ENCODE assay signal across 15 cellular contexts in genomic region chr2:98484121-98484557, GRCh38. TPM values are rescaled to one million over a fixed set of nuclear protein-coding genes. Genes with fewer than 3 reads are reported as not detected.
A peak's percentile ranks its signal among the peaks of the same experiment; 100 is the strongest.
DNase-seq lines count a peak whose midpoint lies in the region; ATAC-seq, FAIRE-seq and TF ChIP-seq lines count a peak whose summit lies in the region.
"Had no signal": no experiment of that assay in that cellular context is flagged by ENCODE, and none has a peak within 500 bp of the region (broad histone marks: within the 10 kb centered on the region; RNA-seq: fewer than 3 reads in every experiment).

No MANE protein-coding gene starts in this region.

- POLR2A ChIA-PET in WTC11 (lab: Charles Lee) = no interaction called here

- CTCF ChIA-PET in WTC11 (lab: Charles Lee) = no interaction called here

- no peaks in the 10 kb centered on the region for H3K36me3 Mint-ChIP-seq in activated naive CD4-positive, alpha-beta T cell treated with anti-CD3 and anti-CD28 coated beads, Interleukin-2, amount 50 U/mL, for 24 hours
- no peaks in the 10 kb centered on the region for H3K36me3 Mint-ChIP-seq in WTC11
- no peaks in the 10 kb centered on the region for H3K36me3 Mint-ChIP-seq in osteocyte (ENCODE audit: unreplicated experiment)

- H3K4me3 Mint-ChIP-seq in activated naive CD4-positive, alpha-beta T cell treated with anti-CD3 and anti-CD28 coated beads, Interleukin-2, amount 50 U/mL, for 24 hours = peak overlapping the region; percentile 69
- H3K4me3 Mint-ChIP-seq in WTC11 (no peak overlapping the region), osteocyte (ENCODE audit: unreplicated experiment) (no peak overlapping the region)
- H3K4me3 Mint-ChIP-seq: HFFc6 had no signal

- H3K9me3 ChIP-seq in kidney (ENCODE audit: control insufficient read depth in 1 of 2, low read length in 2 of 2) (no peaks in the 10 kb centered on the region), upper lobe of left lung (no peaks in the 10 kb centered on the region)
- H3K9me3 ChIP-seq: psoas muscle had no signal

- WGBS in upper lobe of left lung, 2 donors = 80 to 84% methylated on average over 5 of the region's 5 CpGs

- TF ChIP-seq CTCF in WTC11 (IDR thresholded peaks at IDR 0.05) (no peak), kidney (IDR thresholded peaks at IDR 0.05; ENCODE audit: borderline replicate concordance, extremely low read depth, insufficient read depth) (no peak), osteocyte (IDR thresholded peaks at IDR 0.05) (no peak), upper lobe of left lung (IDR thresholded peaks at IDR 0.05) (no peak)

- intact Hi-C loops in kidney (cut with DNase I) = no loop called here

- no peak for DNase-seq in activated naive CD4-positive, alpha-beta T cell treated with anti-CD3 and anti-CD28 coated beads, Interleukin-2, amount 50 U/mL, for 16 hours
- DNase-seq in WTC11 (ENCODE audit: low spot score) (no peak), kidney (peak; percentile 14), osteocyte (ENCODE audit: extremely low spot score, unreplicated experiment) (no peak), anterior cingulate cortex (lab: John Stamatoyannopoulos, UW) (no peak), upper lobe of left lung (no peak)
- DNase-seq: effector CD8-positive, alpha-beta T cell; foreskin fibroblast; HFFc6; NCI-H1436; NCI-H510A; psoas muscle; stimulated activated CD4-positive, alpha-beta T cell treated with anti-CD3 and anti-CD28 coated beads, Interleukin-1b, Interleukin-23, amount 100 ng/mL, for 48 hours had no signal

- no peaks in the 10 kb centered on the region for H3K36me3 ChIP-seq in kidney (ENCODE audit: control insufficient read depth in 1 of 2, insufficient read depth in 2 of 2, low read length in 2 of 2)
- H3K36me3 ChIP-seq in upper lobe of left lung = no peaks in the 10 kb centered on the region

- peak overlapping the region; percentile 85 for H3K27ac Mint-ChIP-seq in activated naive CD4-positive, alpha-beta T cell treated with anti-CD3 and anti-CD28 coated beads, Interleukin-2, amount 50 U/mL, for 24 hours
- H3K27ac Mint-ChIP-seq in WTC11 (no peak overlapping the region), osteocyte (ENCODE audit: unreplicated experiment) (no peak overlapping the region)
- H3K27ac Mint-ChIP-seq: HFFc6 had no signal

- TF ChIP-seq EP300 in upper lobe of left lung (IDR thresholded peaks at IDR 0.05) = no peak

- ATAC-seq in WTC11 (no peak), HG03520 (IDR thresholded peaks at IDR 0.05; ENCODE audit: unreplicated experiment) (no peak), upper lobe of left lung (ENCODE audit: low FRiP score in 2 of 2) (no peak)
- ATAC-seq: psoas muscle had no signal

- no peak overlapping the region for H3K27ac ChIP-seq in kidney (ENCODE audit: low read depth in 2 of 2, low read length in 2 of 2)
- no peak overlapping the region for H3K27ac ChIP-seq in upper lobe of left lung
- H3K27ac ChIP-seq: psoas muscle had no signal

- peaks cover 99% of the 10 kb centered on the region for H3K4me1 Mint-ChIP-seq in activated naive CD4-positive, alpha-beta T cell treated with anti-CD3 and anti-CD28 coated beads, Interleukin-2, amount 50 U/mL, for 24 hours
- peaks cover 71% of the 10 kb centered on the region for H3K4me1 Mint-ChIP-seq in WTC11
- H3K4me1 Mint-ChIP-seq in osteocyte (ENCODE audit: unreplicated experiment) = peaks cover 30% of the 10 kb centered on the region

- H3K9ac ChIP-seq in kidney (ENCODE audit: low read length in 2 of 2) = no peak overlapping the region

- H3K4me1 ChIP-seq in kidney (ENCODE audit: control insufficient read depth in 1 of 2, insufficient read depth in 1 of 2, low read depth in 1 of 2, low read length in 2 of 2) (peaks cover 5 to 15% of the 10 kb centered on the region in 2 donors), upper lobe of left lung (peaks cover 38 to 77% (median 50%) of the 10 kb centered on the region in 4 donors)

- H3K4me3 ChIP-seq in kidney (ENCODE audit: low read length in 2 of 2) (no peak overlapping the region), upper lobe of left lung (no peak overlapping the region)
- H3K4me3 ChIP-seq: psoas muscle had no signal

- no peak for TF ChIP-seq POLR2A in upper lobe of left lung (IDR thresholded peaks at IDR 0.05)

- FAIRE-seq in kidney (lab: Jason Lieb, UNC) = no peak

- H3K27me3 ChIP-seq in upper lobe of left lung = no peaks in the 10 kb centered on the region

- no peaks in the 10 kb centered on the region for H3K9me3 Mint-ChIP-seq in activated naive CD4-positive, alpha-beta T cell treated with anti-CD3 and anti-CD28 coated beads, Interleukin-2, amount 50 U/mL, for 24 hours
- H3K9me3 Mint-ChIP-seq in WTC11 = no peaks in the 10 kb centered on the region
- no peaks in the 10 kb centered on the region for H3K9me3 Mint-ChIP-seq in osteocyte (ENCODE audit: unreplicated experiment)
- H3K9me3 Mint-ChIP-seq: HFFc6 had no signal

- H3K27me3 Mint-ChIP-seq in activated naive CD4-positive, alpha-beta T cell treated with anti-CD3 and anti-CD28 coated beads, Interleukin-2, amount 50 U/mL, for 24 hours = no peaks in the 10 kb centered on the region
- H3K27me3 Mint-ChIP-seq in WTC11 (ENCODE audit: low read depth) (no peaks in the 10 kb centered on the region), osteocyte (ENCODE audit: unreplicated experiment) (no peaks in the 10 kb centered on the region)

TF ChIP-seq in WTC11, 78 proteins besides CTCF, POLR2A, EP300 and RAD21:
- TF ChIP-seq, protein P1, sequence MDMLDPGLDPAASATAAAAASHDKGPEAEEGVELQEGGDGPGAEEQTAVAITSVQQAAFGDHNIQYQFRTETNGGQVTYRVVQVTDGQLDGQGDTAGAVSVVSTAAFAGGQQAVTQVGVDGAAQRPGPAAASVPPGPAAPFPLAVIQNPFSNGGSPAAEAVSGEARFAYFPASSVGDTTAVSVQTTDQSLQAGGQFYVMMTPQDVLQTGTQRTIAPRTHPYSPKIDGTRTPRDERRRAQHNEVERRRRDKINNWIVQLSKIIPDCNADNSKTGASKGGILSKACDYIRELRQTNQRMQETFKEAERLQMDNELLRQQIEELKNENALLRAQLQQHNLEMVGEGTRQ (CRISPR knock-in tag; IDR thresholded peaks at IDR 0.05) = peak; percentile 62
- TF ChIP-seq EMX1 (CRISPR knock-in tag; IDR thresholded peaks at IDR 0.05) = no peak
- no peak for TF ChIP-seq MXD4 (CRISPR knock-in tag; IDR thresholded peaks at IDR 0.05; ENCODE audit: borderline replicate concordance)
- TF ChIP-seq, protein P2, sequence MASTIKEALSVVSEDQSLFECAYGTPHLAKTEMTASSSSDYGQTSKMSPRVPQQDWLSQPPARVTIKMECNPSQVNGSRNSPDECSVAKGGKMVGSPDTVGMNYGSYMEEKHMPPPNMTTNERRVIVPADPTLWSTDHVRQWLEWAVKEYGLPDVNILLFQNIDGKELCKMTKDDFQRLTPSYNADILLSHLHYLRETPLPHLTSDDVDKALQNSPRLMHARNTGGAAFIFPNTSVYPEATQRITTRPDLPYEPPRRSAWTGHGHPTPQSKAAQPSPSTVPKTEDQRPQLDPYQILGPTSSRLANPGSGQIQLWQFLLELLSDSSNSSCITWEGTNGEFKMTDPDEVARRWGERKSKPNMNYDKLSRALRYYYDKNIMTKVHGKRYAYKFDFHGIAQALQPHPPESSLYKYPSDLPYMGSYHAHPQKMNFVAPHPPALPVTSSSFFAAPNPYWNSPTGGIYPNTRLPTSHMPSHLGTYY (CRISPR knock-in tag; IDR thresholded peaks at IDR 0.05) = no peak
- TF ChIP-seq SOX15 (CRISPR knock-in tag; IDR thresholded peaks at IDR 0.05) = no peak
- TF ChIP-seq GABPB1 (CRISPR knock-in tag; IDR thresholded peaks at IDR 0.05) = 0 out of 2 replicates have a peak, but pooled peaks have one; percentile 23

RNA-seq across cellular contexts. Expression of gene INPP4A, which starts 39.5 kb away (rescaled TPM):
- total RNA-seq in WTC11 (2021) (31.7 to 38.3 TPM (median 33.4 TPM) in 3 replicates), kidney (27.9 TPM), osteocyte (31.4 and 31.5 TPM in 2 replicates), upper lobe of left lung (10 to 100 TPM; 23.3 to 93.2 (median 36.5) TPM)
- polyA plus RNA-seq in kidney (ENCODE audit: insufficient read depth, low read depth, low replicate concordance) = 4.1 TPM
